Comparison of ENCODE assay signal across 9 cellular contexts in the genomic region with DNA sequence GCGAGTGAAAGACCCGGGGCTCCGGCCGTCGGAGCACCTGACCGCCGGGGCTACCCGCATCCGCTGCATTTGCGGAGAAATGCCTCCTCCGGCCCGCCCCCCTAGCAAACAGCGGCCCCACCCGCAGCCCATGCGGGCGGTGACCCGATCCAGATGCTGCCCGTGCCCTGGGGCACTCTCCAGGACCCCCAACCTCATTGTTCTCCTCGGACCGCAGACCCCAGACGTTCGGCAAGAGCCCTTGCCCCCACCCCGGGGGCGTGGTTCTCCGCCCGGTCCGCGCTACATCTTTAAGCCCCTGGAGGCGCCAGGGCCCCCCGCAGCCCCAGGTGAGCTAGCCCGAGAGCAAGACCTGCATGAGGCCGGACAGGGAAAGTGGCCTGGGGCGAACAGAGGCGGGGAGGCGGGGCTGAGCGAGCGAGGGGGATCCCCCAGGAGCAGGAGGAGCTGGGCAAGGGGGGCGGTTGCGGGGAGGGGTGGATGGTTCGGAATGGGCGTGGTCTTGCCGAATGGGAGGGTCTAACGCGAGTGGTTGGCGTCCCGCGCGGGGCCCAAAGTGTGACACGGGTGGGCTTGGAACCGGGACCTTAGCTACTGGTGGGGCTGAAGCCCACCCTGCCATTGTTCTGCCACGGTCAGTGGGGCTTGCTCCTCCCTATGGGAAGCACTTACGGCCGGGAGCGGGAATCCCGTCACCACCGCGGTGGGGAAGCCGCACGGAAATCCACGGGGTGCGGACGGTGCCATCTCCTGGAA. TPM values are rescaled to one million over a fixed set of nuclear protein-coding genes. Genes with fewer than 3 reads are reported as not detected.
A peak's percentile ranks its signal among the peaks of the same experiment; 100 is the strongest.
DNase-seq lines count a peak whose midpoint lies in the region; ATAC-seq, FAIRE-seq and TF ChIP-seq lines count a peak whose summit lies in the region.
"Had no signal": no experiment of that assay in that cellular context is flagged by ENCODE, and none has a peak within 500 bp of the region (broad histone marks: within the 10 kb centered on the region; RNA-seq: fewer than 3 reads in every experiment).

No MANE protein-coding gene starts in this region.

- peaks cover 52 to 77% (median 58%) of the 10 kb centered on the region in 3 donors for H3K4me1 Mint-ChIP-seq in T-cell
- peaks cover 63% of the 10 kb centered on the region for H3K4me1 Mint-ChIP-seq in activated naive CD4-positive, alpha-beta T cell treated with anti-CD3 and anti-CD28 coated beads, Interleukin-2, amount 10 ng/mL, durations not matched to agents 7 days and 5 days
- H3K4me1 Mint-ChIP-seq in stimulated activated naive B cell treated with anti-CD40 and anti-IgM and Interleukin-4, amounts not matched to agents 10 μg/mL and 1 μg/mL and 100 μg/mL, for 72 hours, result peaks cover 30% of the 10 kb centered on the region in 2 donors

- TF ChIP-seq POLR2A in GM18505 (IDR thresholded peaks at IDR 0.05; ENCODE audit: borderline replicate concordance, extremely low read depth, insufficient read depth, insufficient read length), result no peak

- POLR2A ChIA-PET in T-cell (lab: Charles Lee), result no interaction called here

- intact Hi-C loops in left colon (cut with DNase I, micrococcal nuclease), result no loop called here

- H3K27ac Mint-ChIP-seq in T-cell, result peak overlapping the region in 1 of 2 donors; percentile 23
- no peak overlapping the region for H3K27ac Mint-ChIP-seq in activated naive CD4-positive, alpha-beta T cell treated with anti-CD3 and anti-CD28 coated beads, Interleukin-2, amount 10 ng/mL, durations not matched to agents 7 days and 5 days
- peak overlapping the region; percentile 84 for H3K27ac Mint-ChIP-seq in stimulated activated naive B cell treated with anti-CD40 and anti-IgM and Interleukin-4, amounts not matched to agents 10 μg/mL and 1 μg/mL and 100 μg/mL, for 72 hours
- H3K27ac Mint-ChIP-seq: activated naive CD4-positive, alpha-beta T cell treated with anti-CD3 and anti-CD28 coated beads, Interleukin-2, amount 50 U/mL, for 72 hours had no signal

- CTCF ChIA-PET in T-cell (lab: Charles Lee), result no interaction called here
- CTCF ChIA-PET in activated naive CD4-positive, alpha-beta T cell treated with anti-CD3 and anti-CD28 coated beads, Interleukin-2, amount 10 ng/mL, durations not matched to agents 7 days and 5 days (lab: Charles Lee), result interaction anchor here (0.6 to 7.9 kb wide), 4 partner anchors 40 to 85 kb away, joined by 3 to 59 read pairs (median 3); partner anchors contain the start of gene CD52

- DNase-seq in T-cell (peak in 27 of 34 experiments; percentile 17 to 58 (median 35)), left colon (peak; percentile 61 to 68), hepatic stellate cell (ENCODE audit: low spot score) (no peak), urothelium cell line (ENCODE audit: low spot score) (no peak)
- peak; percentile 71 for DNase-seq in activated naive CD4-positive, alpha-beta T cell treated with anti-CD3 and anti-CD28 coated beads, Interleukin-2, amount 10 ng/mL, durations not matched to agents 7 days and 5 days
- DNase-seq in stimulated activated naive B cell treated with anti-CD40 and anti-IgM and Interleukin-4, amounts not matched to agents 10 μg/mL and 1 μg/mL and 100 μg/mL, for 72 hours, result peak; percentile 29

- peak overlapping the region; percentile 68 to 78 (median 73) for H3K4me3 Mint-ChIP-seq in T-cell
- peak overlapping the region; percentile 8 for H3K4me3 Mint-ChIP-seq in activated naive CD4-positive, alpha-beta T cell treated with anti-CD3 and anti-CD28 coated beads, Interleukin-2, amount 10 ng/mL, durations not matched to agents 7 days and 5 days
- peak overlapping the region; percentile 70 to 81 for H3K4me3 Mint-ChIP-seq in stimulated activated naive B cell treated with anti-CD40 and anti-IgM and Interleukin-4, amounts not matched to agents 10 μg/mL and 1 μg/mL and 100 μg/mL, for 72 hours

- FAIRE-seq in urothelium cell line (lab: Jason Lieb, UNC), result no peak

- no peaks in the 10 kb centered on the region for H3K36me3 Mint-ChIP-seq in T-cell
- H3K36me3 Mint-ChIP-seq in activated naive CD4-positive, alpha-beta T cell treated with anti-CD3 and anti-CD28 coated beads, Interleukin-2, amount 10 ng/mL, durations not matched to agents 7 days and 5 days, result no peaks in the 10 kb centered on the region
- no peaks in the 10 kb centered on the region for H3K36me3 Mint-ChIP-seq in stimulated activated naive B cell treated with anti-CD40 and anti-IgM and Interleukin-4, amounts not matched to agents 10 μg/mL and 1 μg/mL and 100 μg/mL, for 72 hours
- H3K36me3 Mint-ChIP-seq: activated naive CD4-positive, alpha-beta T cell treated with anti-CD3 and anti-CD28 coated beads, Interleukin-2, amount 50 U/mL, for 72 hours had no signal

- peaks cover 4 to 16% of the 10 kb centered on the region in 2 donors for H3K27me3 Mint-ChIP-seq in T-cell
- H3K27me3 Mint-ChIP-seq in activated naive CD4-positive, alpha-beta T cell treated with anti-CD3 and anti-CD28 coated beads, Interleukin-2, amount 10 ng/mL, durations not matched to agents 7 days and 5 days, result peaks cover 72% of the 10 kb centered on the region
- H3K27me3 Mint-ChIP-seq in stimulated activated naive B cell treated with anti-CD40 and anti-IgM and Interleukin-4, amounts not matched to agents 10 μg/mL and 1 μg/mL and 100 μg/mL, for 72 hours, result peaks cover 55 to 59% of the 10 kb centered on the region in 2 donors

- no peaks in the 10 kb centered on the region for H3K9me3 Mint-ChIP-seq in T-cell
- H3K9me3 Mint-ChIP-seq in activated naive CD4-positive, alpha-beta T cell treated with anti-CD3 and anti-CD28 coated beads, Interleukin-2, amount 10 ng/mL, durations not matched to agents 7 days and 5 days, result no peaks in the 10 kb centered on the region
- no peaks in the 10 kb centered on the region for H3K9me3 Mint-ChIP-seq in stimulated activated naive B cell treated with anti-CD40 and anti-IgM and Interleukin-4, amounts not matched to agents 10 μg/mL and 1 μg/mL and 100 μg/mL, for 72 hours
- H3K9me3 Mint-ChIP-seq: activated naive CD4-positive, alpha-beta T cell treated with anti-CD3 and anti-CD28 coated beads, Interleukin-2, amount 50 U/mL, for 72 hours had no signal

- ATAC-seq in T-cell (replicated peaks in 1 of 4), result peak in 2 of 4 experiments; percentile 15 to 28
- no peak for ATAC-seq in left colon
- ATAC-seq in stimulated activated naive B cell treated with anti-CD40 and anti-IgM and Interleukin-4, amounts not matched to agents 10 μg/mL and 1 μg/mL and 100 μg/mL, for 72 hours (replicated peaks), result peak; percentile 42 to 60
- no peak for ATAC-seq in GM18867 (IDR thresholded peaks at IDR 0.05; ENCODE audit: unreplicated experiment)
- ATAC-seq in GM18505 (IDR thresholded peaks at IDR 0.05; ENCODE audit: unreplicated experiment), result no peak

RNA-seq across cellular contexts. Expression of gene CRYBG2, which starts 6.3 kb away (rescaled TPM):
- total RNA-seq in T-cell (1 to 10 TPM; 3.0 to 7.3 (median 5.1) TPM), left colon (10 to 100 TPM; 21.5 to 69.3 TPM)

RNA-seq across cellular contexts. Expression of gene ZNF683, which starts 12.3 kb away (rescaled TPM):
- total RNA-seq in T-cell (10 to 100 TPM in 2 of 5 donors, 1 to 10 TPM in 2, under 1 TPM in 1; 0.32 to 23.1 (median 5.3) TPM), left colon (not detected)
- total RNA-seq: activated naive CD4-positive, alpha-beta T cell treated with anti-CD3 and anti-CD28 coated beads, Interleukin-2, amount 50 U/mL, for 72 hours had no signal

RNA-seq across cellular contexts. Expression of gene CD52, which starts 42.5 kb away (rescaled TPM):
- total RNA-seq in T-cell (1,000 to 10,000 TPM in 4 of 5 donors, 100 to 1,000 TPM in 1; 994 to 1,121 (median 1,054) TPM), left colon (10 to 100 TPM in 1 of 2 donors, 1 to 10 TPM in 1; 5.7 to 12.9 TPM)

RNA-seq across cellular contexts. Expression of gene LIN28A, which starts 50.4 kb away (rescaled TPM):
- total RNA-seq in T-cell, result 1 to 10 TPM in 2 of 5 donors, under 1 TPM in 1, not detected in 2; 0.95 to 1.3 (median 1.1) TPM
- not detected for total RNA-seq in left colon
- total RNA-seq: activated naive CD4-positive, alpha-beta T cell treated with anti-CD3 and anti-CD28 coated beads, Interleukin-2, amount 50 U/mL, for 72 hours had no signal

RNA-seq across cellular contexts. Expression of gene UBXN11, which starts 53.8 kb away (rescaled TPM):
- total RNA-seq in T-cell, result 100 to 1,000 TPM in 3 of 5 donors, 10 to 100 TPM in 2; 39.5 to 112 (median 104) TPM
- total RNA-seq in left colon, result 10 to 100 TPM in 1 of 2 donors, 1 to 10 TPM in 1; 10.0 to 13.4 TPM

Comparison
In these comparisons a context has a peak if more than half of its experiments do, and no peak if none do; other contexts are left out.
1. ATAC-seq: peak in stimulated activated naive B cell treated with anti-CD40 and anti-IgM and Interleukin-4, amounts not matched to agents 10 μg/mL and 1 μg/mL and 100 μg/mL, for 72 hours (2 of 2); none in left colon (single experiment), GM18867 (single experiment) and GM18505 (single experiment).
2. DNase-seq: peak in T-cell (27 of 34), activated naive CD4-positive, alpha-beta T cell treated with anti-CD3 and anti-CD28 coated beads, Interleukin-2, amount 10 ng/mL, durations not matched to agents 7 days and 5 days (single experiment), left colon (2 of 2) and stimulated activated naive B cell treated with anti-CD40 and anti-IgM and Interleukin-4, amounts not matched to agents 10 μg/mL and 1 μg/mL and 100 μg/mL, for 72 hours (single experiment); none in hepatic stellate cell (single experiment) and urothelium cell line (single experiment).
3. H3K4me3 Mint-ChIP-seq: peak in every context shown above with its lines; median percentile 76 in stimulated activated naive B cell treated with anti-CD40 and anti-IgM and Interleukin-4, amounts not matched to agents 10 μg/mL and 1 μg/mL and 100 μg/mL, for 72 hours; 73 in T-cell; 8 in activated naive CD4-positive, alpha-beta T cell treated with anti-CD3 and anti-CD28 coated beads, Interleukin-2, amount 10 ng/mL, durations not matched to agents 7 days and 5 days.
4. RNA of gene CD52, which starts 42.5 kb away (total RNA-seq): 994 to 1,121 TPM in T-cell; 5.7 to 12.9 TPM in left colon; every median in the first group is over 10 times any median in the second.